In genomic region chr1:202283379-202283844, GRCh38 we compare ENCODE assay signal across 8 cellular contexts.
DNase-seq lines count a peak whose midpoint lies in the region; ATAC-seq, FAIRE-seq and TF ChIP-seq lines count a peak whose summit lies in the region.

No MANE protein-coding gene starts in this region.

- TF ChIP-seq CTCF in AG09309 (IDR thresholded peaks at IDR 0.05; ENCODE audit: control insufficient read depth, insufficient read depth, low read depth, low read length, missing control alignments) (no peak), foreskin fibroblast (IDR thresholded peaks at IDR 0.05; ENCODE audit: low read depth, low read length) (no peak), GM20000 (IDR thresholded peaks at IDR 0.05; ENCODE audit: extremely low read depth, missing control alignments) (no peak)

- no peak for ATAC-seq in GM18907 (IDR thresholded peaks at IDR 0.05; ENCODE audit: unreplicated experiment)

- DNase-seq in AG09309 (ENCODE audit: low read depth) (peak; percentile 72), HTR-8/SVneo (ENCODE audit: insufficient read length, low spot score) (peak; percentile 91), RPMI8226 (peak; percentile 98), foreskin fibroblast (peak; percentile 78 to 87), medulla oblongata (ENCODE audit: extremely low spot score) (no peak), NCI-H1930 (lab: John Stamatoyannopoulos, UW) (no peak), GM20000 (ENCODE audit: low spot score) (no peak)

- no peak overlapping the region for H3K4me3 ChIP-seq in AG09309 (ENCODE audit: control insufficient read depth, low read depth, low read length)
- no peak overlapping the region for H3K4me3 ChIP-seq in foreskin fibroblast (ENCODE audit: low read depth in 1 of 2, low read length in 2 of 2)

- FAIRE-seq in HTR-8/SVneo (lab: Jason Lieb, UNC), result peak; percentile 57

Comparison
In these comparisons a context has a peak if more than half of its experiments do, and no peak if none do; other contexts are left out.
1. DNase-seq: peak in AG09309 (single experiment), HTR-8/SVneo (single experiment), RPMI8226 (single experiment) and foreskin fibroblast (2 of 2); none in medulla oblongata (single experiment), NCI-H1930 (0 of 2) and GM20000 (single experiment).